23 cellular contexts compared by ENCODE assay signal in genomic region chr13:96880419-96880818, GRCh38.
"Had no signal": no experiment of that assay in that cellular context is flagged by ENCODE, and none has a peak within 500 bp of the region (broad histone marks: within the 10 kb centered on the region; RNA-seq: fewer than 3 reads in every experiment).

No MANE protein-coding gene starts in this region.

- H3K9me3 ChIP-seq: colonic mucosa, esophagus squamous epithelium, gastrocnemius medialis, gastroesophageal sphincter had no signal

- H3K4me3 ChIP-seq: colonic mucosa, coronary artery, dorsolateral prefrontal cortex, esophagus muscularis mucosa, esophagus squamous epithelium, gastrocnemius medialis, gastroesophageal sphincter, heart left ventricle, heart right ventricle had no signal

- H3K36me3 ChIP-seq: colonic mucosa, esophagus muscularis mucosa, esophagus squamous epithelium, gastrocnemius medialis, gastroesophageal sphincter, heart left ventricle, heart right ventricle had no signal

- DNase-seq: colonic mucosa; cortex of kidney; dermis blood vessel endothelial cell; dorsolateral prefrontal cortex; effector CD4-positive, alpha-beta T cell; effector CD8-positive, alpha-beta T cell; effector memory CD4-positive, alpha-beta T cell; effector memory CD8-positive, alpha-beta T cell; endodermal cell; erythroblast; esophagus squamous epithelium; foreskin fibroblast; foreskin keratinocyte; foreskin melanocyte; gastrocnemius medialis; glutamatergic neuron; head of caudate nucleus; heart left ventricle; heart right ventricle had no signal

- H3K27me3 ChIP-seq: colonic mucosa, dorsolateral prefrontal cortex, esophagus muscularis mucosa, esophagus squamous epithelium, foreskin keratinocyte, gastrocnemius medialis, gastroesophageal sphincter, heart left ventricle, heart right ventricle had no signal

- H3K27ac ChIP-seq: colonic mucosa, coronary artery, dorsolateral prefrontal cortex, epithelial cell of prostate, esophagus muscularis mucosa, esophagus squamous epithelium, foreskin keratinocyte, gastrocnemius medialis, gastroesophageal sphincter, heart left ventricle, heart right ventricle had no signal
